In the genomic region with DNA sequence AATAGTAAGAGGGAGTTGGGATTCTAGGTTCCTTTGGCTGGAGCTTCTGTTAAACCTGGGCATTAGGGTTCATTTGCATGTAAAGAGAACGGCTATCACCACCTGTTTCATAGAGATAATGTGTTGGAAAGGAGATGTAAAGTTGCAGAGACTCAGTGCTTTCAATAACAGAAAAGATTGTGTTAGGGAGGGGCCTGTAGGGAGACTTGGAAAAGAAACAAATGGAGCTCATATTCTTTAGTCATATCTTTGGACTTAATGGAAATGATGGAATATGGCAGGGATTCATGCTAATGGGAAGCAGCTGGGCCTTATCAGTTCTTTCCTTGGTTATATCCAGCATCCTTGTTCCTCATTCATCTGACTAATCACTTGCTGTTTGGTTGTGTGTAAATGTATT, we compare ENCODE assay signal across 1 cellular context.
TF ChIP-seq lines count a peak whose summit lies in the region.

No MANE protein-coding gene starts in this region.

TF ChIP-seq in K562, 482 proteins besides CTCF, POLR2A, EP300 and RAD21 (continued from another document):
- TF ChIP-seq, protein P1, sequence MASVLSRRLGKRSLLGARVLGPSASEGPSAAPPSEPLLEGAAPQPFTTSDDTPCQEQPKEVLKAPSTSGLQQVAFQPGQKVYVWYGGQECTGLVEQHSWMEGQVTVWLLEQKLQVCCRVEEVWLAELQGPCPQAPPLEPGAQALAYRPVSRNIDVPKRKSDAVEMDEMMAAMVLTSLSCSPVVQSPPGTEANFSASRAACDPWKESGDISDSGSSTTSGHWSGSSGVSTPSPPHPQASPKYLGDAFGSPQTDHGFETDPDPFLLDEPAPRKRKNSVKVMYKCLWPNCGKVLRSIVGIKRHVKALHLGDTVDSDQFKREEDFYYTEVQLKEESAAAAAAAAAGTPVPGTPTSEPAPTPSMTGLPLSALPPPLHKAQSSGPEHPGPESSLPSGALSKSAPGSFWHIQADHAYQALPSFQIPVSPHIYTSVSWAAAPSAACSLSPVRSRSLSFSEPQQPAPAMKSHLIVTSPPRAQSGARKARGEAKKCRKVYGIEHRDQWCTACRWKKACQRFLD (CRISPR knock-in tag; IDR thresholded peaks at IDR 0.05), result no peak
